21 cellular contexts compared by ENCODE assay signal in genomic region chr4:88758264-88758663, GRCh38.
A peak's percentile ranks its signal among the peaks of the same experiment; 100 is the strongest.
DNase-seq lines count a peak whose midpoint lies in the region; ATAC-seq, FAIRE-seq and TF ChIP-seq lines count a peak whose summit lies in the region.
"Had no signal": no experiment of that assay in that cellular context is flagged by ENCODE, and none has a peak within 500 bp of the region (broad histone marks: within the 10 kb centered on the region; RNA-seq: fewer than 3 reads in every experiment).

No MANE protein-coding gene starts in this region.

- no peak overlapping the region for H3K4me3 ChIP-seq in PC-3 (ENCODE audit: low read length)
- peak overlapping the region in 2 of 3 donors; percentile 17 to 27 for H3K4me3 ChIP-seq in right lobe of liver
- H3K4me3 ChIP-seq in small intestine (ENCODE audit: low read depth in 1 of 2, low read length in 2 of 2), result no peak overlapping the region
- H3K4me3 ChIP-seq: skin epidermis had no signal

- no peaks in the 10 kb centered on the region for H4K20me1 ChIP-seq in PC-3 (ENCODE audit: low read length)

- CTCF ChIA-PET in PC-3 (lab: Charles Lee), result no interaction called here
- CTCF ChIA-PET in activated CD4-positive, alpha-beta memory T cell treated with anti-CD3 and anti-CD28 coated beads for 36 hours (lab: Charles Lee), result interaction anchor here (1.2 kb wide), 1 partner anchor 19 kb away, joined by 3 read pairs; no protein-coding TSS in a partner anchor

- no peak for FAIRE-seq in small intestine (lab: Jason Lieb, UNC)
- FAIRE-seq: G401.6 had no signal

- intact Hi-C loops in PC-3 (cut with micrococcal nuclease), result no loop called here
- intact Hi-C loops in right lobe of liver (cut with DNase I), result no loop called here
- intact Hi-C loops in activated T-helper 1 cell treated with anti-CD3 and anti-CD28 coated beads, Interleukin-12 subunit alpha, Interleukin-12 subunit beta, Interleukin-2, Interleukin-4 antibody, amounts not matched to agents 30 ng/mL and 10 ng/mL and 1 ng/mL, durations not matched to agents 14 hours and 24 hours and 36 hours (cut with micrococcal nuclease), result no loop called here
- intact Hi-C loops in activated CD4-positive, alpha-beta memory T cell treated with anti-CD3 and anti-CD28 coated beads for 36 hours (cut with micrococcal nuclease), result no loop called here

- H3K4me1 ChIP-seq in PC-3 (ENCODE audit: insufficient read depth, low read length) (0 out of 2 replicates have a peak, but pooled peaks cover 8% of the 10 kb centered on the region), right lobe of liver (peaks cover 0 to 55% (median 16%) of the 10 kb centered on the region in 4 donors), small intestine (ENCODE audit: control insufficient read depth in 2 of 2, insufficient read depth in 1 of 2, low read depth in 1 of 2, low read length in 1 of 2) (peaks cover 4 to 5% of the 10 kb centered on the region in 2 donors)

- no peaks in the 10 kb centered on the region for H3K27me3 ChIP-seq in PC-3 (ENCODE audit: low read length)
- no peaks in the 10 kb centered on the region for H3K27me3 ChIP-seq in right lobe of liver
- H3K27me3 ChIP-seq in small intestine (ENCODE audit: control insufficient read depth in 2 of 2, insufficient read depth in 2 of 2, low read length in 2 of 2), result no peaks in the 10 kb centered on the region

- no peak overlapping the region for H3K27ac Mint-ChIP-seq in activated T-helper 1 cell treated with anti-CD3 and anti-CD28 coated beads, Interleukin-12 subunit alpha, Interleukin-12 subunit beta, Interleukin-2, Interleukin-4 antibody, amounts not matched to agents 30 ng/mL and 10 ng/mL and 1 ng/mL, durations not matched to agents 14 hours and 24 hours and 36 hours
- H3K27ac Mint-ChIP-seq in activated CD4-positive, alpha-beta memory T cell treated with anti-CD3 and anti-CD28 coated beads for 36 hours, result no peak overlapping the region
- H3K27ac Mint-ChIP-seq: activated naive CD8-positive, alpha-beta T cell treated with anti-CD3 and anti-CD28 coated beads for 36 hours; B cell; IgD-negative memory B cell had no signal

- TF ChIP-seq POLR2A in right lobe of liver (IDR thresholded peaks at IDR 0.05), result no peak

- ATAC-seq in PC-3 (no peak), right lobe of liver (peak; percentile 2 to 17 (median 10)), GM19351 (IDR thresholded peaks at IDR 0.05; ENCODE audit: unreplicated experiment) (no peak)
- ATAC-seq: activated T-cell treated with anti-CD3 and anti-CD28 coated beads, Interleukin-2, amount 50 U/mL, for 4 hours had no signal

- H3K36me3 ChIP-seq in PC-3 (ENCODE audit: low read depth, low read length) (no peaks in the 10 kb centered on the region), right lobe of liver (no peaks in the 10 kb centered on the region), small intestine (ENCODE audit: control insufficient read depth in 2 of 2, insufficient read depth in 2 of 2, low read length in 2 of 2) (peaks cover 0 to 14% of the 10 kb centered on the region in 2 donors)

- no peak overlapping the region for H2AFZ ChIP-seq in PC-3 (ENCODE audit: low read length)

- H3K9me3 Mint-ChIP-seq in activated T-helper 1 cell treated with anti-CD3 and anti-CD28 coated beads, Interleukin-12 subunit alpha, Interleukin-12 subunit beta, Interleukin-2, Interleukin-4 antibody, amounts not matched to agents 30 ng/mL and 10 ng/mL and 1 ng/mL, durations not matched to agents 14 hours and 24 hours and 36 hours, result no peaks in the 10 kb centered on the region
- H3K9me3 Mint-ChIP-seq in activated CD4-positive, alpha-beta memory T cell treated with anti-CD3 and anti-CD28 coated beads for 36 hours, result no peaks in the 10 kb centered on the region
- H3K9me3 Mint-ChIP-seq: activated naive CD8-positive, alpha-beta T cell treated with anti-CD3 and anti-CD28 coated beads for 36 hours; activated T-cell treated with anti-CD3 and anti-CD28 coated beads, Interleukin-2, amount 50 U/mL, for 4 hours; IgD-negative memory B cell had no signal

- H3K79me2 ChIP-seq in PC-3 (ENCODE audit: low read length), result no peaks in the 10 kb centered on the region

- H3K27ac ChIP-seq in PC-3 (ENCODE audit: low read length) (no peak overlapping the region), angular gyrus (ENCODE audit: low read depth, low read length) (peak overlapping the region; percentile 45), right lobe of liver (peak overlapping the region in 2 of 3 donors; percentile 72 to 82), small intestine (ENCODE audit: low read depth in 1 of 2, low read length in 1 of 2) (no peak overlapping the region)

- no peak overlapping the region for H3K4me2 ChIP-seq in PC-3 (ENCODE audit: low read length)

- BruUV-seq in PC-3 (replicated peaks; lab: Mats Ljungman, UMichigan), result no TSS peak

- no peaks in the 10 kb centered on the region for H3K27me3 Mint-ChIP-seq in activated T-helper 1 cell treated with anti-CD3 and anti-CD28 coated beads, Interleukin-12 subunit alpha, Interleukin-12 subunit beta, Interleukin-2, Interleukin-4 antibody, amounts not matched to agents 30 ng/mL and 10 ng/mL and 1 ng/mL, durations not matched to agents 14 hours and 24 hours and 36 hours (ENCODE audit: insufficient read depth)
- no peaks in the 10 kb centered on the region for H3K27me3 Mint-ChIP-seq in activated CD4-positive, alpha-beta memory T cell treated with anti-CD3 and anti-CD28 coated beads for 36 hours
- H3K27me3 Mint-ChIP-seq: IgD-negative memory B cell had no signal

- H3K9me3 ChIP-seq in PC-3 (ENCODE audit: low read length) (no peaks in the 10 kb centered on the region), right lobe of liver (no peaks in the 10 kb centered on the region), small intestine (ENCODE audit: control insufficient read depth, low read depth) (no peaks in the 10 kb centered on the region)

- peaks cover 11% of the 10 kb centered on the region for H3K4me1 Mint-ChIP-seq in activated T-helper 1 cell treated with anti-CD3 and anti-CD28 coated beads, Interleukin-12 subunit alpha, Interleukin-12 subunit beta, Interleukin-2, Interleukin-4 antibody, amounts not matched to agents 30 ng/mL and 10 ng/mL and 1 ng/mL, durations not matched to agents 14 hours and 24 hours and 36 hours (ENCODE audit: low read depth)
- no peaks in the 10 kb centered on the region for H3K4me1 Mint-ChIP-seq in activated CD4-positive, alpha-beta memory T cell treated with anti-CD3 and anti-CD28 coated beads for 36 hours (ENCODE audit: low read depth)
- H3K4me1 Mint-ChIP-seq: B cell had no signal

- peak; percentile 6 for DNase-seq in PC-3
- no peak for DNase-seq in right lobe of liver
- DNase-seq in small intestine, result peak; percentile 27
- no peak for DNase-seq in activated T-helper 1 cell treated with anti-CD3 and anti-CD28 coated beads, Interleukin-12 subunit alpha, Interleukin-12 subunit beta, Interleukin-2, Interleukin-4 antibody, amounts not matched to agents 30 ng/mL and 10 ng/mL and 1 ng/mL, durations not matched to agents 14 hours and 24 hours and 36 hours (ENCODE audit: low spot score)
- DNase-seq in activated CD4-positive, alpha-beta memory T cell treated with anti-CD3 and anti-CD28 coated beads for 36 hours, result no peak
- DNase-seq: activated CD4-positive, alpha-beta T cell treated with anti-CD3 and anti-CD28 coated beads, Interleukin-2, amount 50 U/mL, for 48 hours; activated naive CD8-positive, alpha-beta T cell treated with anti-CD3 and anti-CD28 coated beads for 36 hours; activated T-cell treated with anti-CD3 and anti-CD28 coated beads, Interleukin-2, amount 50 U/mL, for 4 hours; central memory CD4-positive, alpha-beta T cell; NCI-H1930; NCI-H526 treated with DMSO at 0.1 percent for 48 hours; occipital lobe; OCI-M1; stimulated activated CD4-positive, alpha-beta T cell treated with anti-CD3 and anti-CD28 coated beads, Interleukin-4, amount 100 ng/mL, for 4 hours; stimulated activated CD8-positive, alpha-beta memory T cell treated with anti-CD3 and anti-CD28 coated beads, Interleukin-4, amount 100 ng/mL, for 48 hours had no signal

- H3K36me3 Mint-ChIP-seq in activated T-helper 1 cell treated with anti-CD3 and anti-CD28 coated beads, Interleukin-12 subunit alpha, Interleukin-12 subunit beta, Interleukin-2, Interleukin-4 antibody, amounts not matched to agents 30 ng/mL and 10 ng/mL and 1 ng/mL, durations not matched to agents 14 hours and 24 hours and 36 hours (ENCODE audit: low read depth), result peaks cover 8% of the 10 kb centered on the region
- H3K36me3 Mint-ChIP-seq in activated CD4-positive, alpha-beta memory T cell treated with anti-CD3 and anti-CD28 coated beads for 36 hours, result no peaks in the 10 kb centered on the region
- H3K36me3 Mint-ChIP-seq: activated naive CD8-positive, alpha-beta T cell treated with anti-CD3 and anti-CD28 coated beads for 36 hours; IgD-negative memory B cell had no signal

- POLR2A ChIA-PET in PC-3 (lab: Charles Lee; ENCODE audit: unreplicated experiment), result no interaction called here
- POLR2A ChIA-PET in activated CD4-positive, alpha-beta memory T cell treated with anti-CD3 and anti-CD28 coated beads for 36 hours (lab: Charles Lee), result no interaction called here

- no peak overlapping the region for H3K9ac ChIP-seq in PC-3 (ENCODE audit: low read length)

- H3F3A ChIP-seq in PC-3 (ENCODE audit: low read length, unreplicated experiment), result no peaks in the 10 kb centered on the region

- 43% methylated on average over 8 of the region's 8 CpGs for WGBS in right lobe of liver (ENCODE audit: insufficient coverage, low coverage, low lambda C conversion rate, missing lambda C conversion rate)
- 60 to 66% (median 65%) methylated on average over 8 of the region's 8 CpGs for WGBS in small intestine, 3 donors

- no peaks in the 10 kb centered on the region for H3K9me2 ChIP-seq in PC-3 (replicated peaks; ENCODE audit: low read length)

- no peak overlapping the region for H3K4me3 Mint-ChIP-seq in activated T-helper 1 cell treated with anti-CD3 and anti-CD28 coated beads, Interleukin-12 subunit alpha, Interleukin-12 subunit beta, Interleukin-2, Interleukin-4 antibody, amounts not matched to agents 30 ng/mL and 10 ng/mL and 1 ng/mL, durations not matched to agents 14 hours and 24 hours and 36 hours
- H3K4me3 Mint-ChIP-seq in activated CD4-positive, alpha-beta memory T cell treated with anti-CD3 and anti-CD28 coated beads for 36 hours, result no peak overlapping the region
- H3K4me3 Mint-ChIP-seq: activated naive CD8-positive, alpha-beta T cell treated with anti-CD3 and anti-CD28 coated beads for 36 hours; activated T-cell treated with anti-CD3 and anti-CD28 coated beads, Interleukin-2, amount 50 U/mL, for 4 hours; B cell; IgD-negative memory B cell had no signal

- TF ChIP-seq CTCF in PC-3 (conservative IDR thresholded peaks at IDR 0.05; ENCODE audit: low read depth, low read length), result no peak
- TF ChIP-seq CTCF in right lobe of liver (IDR thresholded peaks at IDR 0.05), result no peak

Comparison
In these comparisons a context has a peak if more than half of its experiments do, and no peak if none do; other contexts are left out.
1. ATAC-seq: peak in right lobe of liver (4 of 4); none in PC-3 (single experiment) and GM19351 (single experiment).
2. DNase-seq: peak in PC-3 (single experiment) and small intestine (single experiment); none in right lobe of liver (0 of 3), activated T-helper 1 cell treated with anti-CD3 and anti-CD28 coated beads, Interleukin-12 subunit alpha, Interleukin-12 subunit beta, Interleukin-2, Interleukin-4 antibody, amounts not matched to agents 30 ng/mL and 10 ng/mL and 1 ng/mL, durations not matched to agents 14 hours and 24 hours and 36 hours (single experiment) and activated CD4-positive, alpha-beta memory T cell treated with anti-CD3 and anti-CD28 coated beads for 36 hours (single experiment).
3. H3K27ac ChIP-seq: peak in angular gyrus (single experiment) and right lobe of liver (2 of 3); none in PC-3 (single experiment) and small intestine (0 of 2).
4. H3K4me3 ChIP-seq: peak in right lobe of liver (2 of 3); none in PC-3 (single experiment) and small intestine (0 of 2).